In genomic region chr3:101497803-101498202, GRCh38 we compare ENCODE assay signal across 32 cellular contexts.
"Had no signal": no experiment of that assay in that cellular context is flagged by ENCODE, and none has a peak within 500 bp of the region (broad histone marks: within the 10 kb centered on the region; RNA-seq: fewer than 3 reads in every experiment).

No MANE protein-coding gene starts in this region.

- H3K9me3 ChIP-seq: left lung, lower lobe of right lung, pancreas, prostate gland, stomach, testis, thyroid gland, transverse colon, upper lobe of left lung, vagina had no signal

- H3K4me3 Mint-ChIP-seq: immature natural killer cell; naive B cell; nephron; neural crest cell; stimulated activated naive B cell treated with anti-CD40 and anti-IgM and Interleukin-4, amounts not matched to agents 10 μg/mL and 1 μg/mL and 100 μg/mL, for 72 hours had no signal

- H3K4me3 ChIP-seq: left lung, lower lobe of right lung, pancreas, prostate gland, skin epidermis, stomach, testis, thyroid gland, transverse colon, upper lobe of left lung, vagina had no signal

- H3K9me3 Mint-ChIP-seq: immature natural killer cell, nephron had no signal

- H3K27ac Mint-ChIP-seq: nephron; stimulated activated naive B cell treated with anti-CD40 and anti-IgM and Interleukin-4, amounts not matched to agents 10 μg/mL and 1 μg/mL and 100 μg/mL, for 72 hours had no signal

- H3K27ac ChIP-seq: left lung, lower lobe of right lung, pancreas, prostate gland, skin epidermis, stomach, testis, thyroid gland, transverse colon, upper lobe of left lung, vagina had no signal

- H3K4me1 Mint-ChIP-seq: nephron, neural crest cell had no signal

- H3K27me3 Mint-ChIP-seq: naive B cell; stimulated activated naive B cell treated with anti-CD40 and anti-IgM and Interleukin-4, amounts not matched to agents 10 μg/mL and 1 μg/mL and 100 μg/mL, for 72 hours had no signal

- DNase-seq: hypothalamus; immature natural killer cell; kidney; left colon; left lung; lower lobe of right lung; mammary epithelial cell; mesenchymal stem cell; naive B cell; nucleus accumbens; pancreas; posterior cingulate gyrus; retina; right cardiac atrium; stimulated activated CD4-positive, alpha-beta T cell treated with anti-CD3 and anti-CD28 coated beads, Interleukin-12 subunit alpha, Interleukin-12 subunit beta, amount 100 ng/mL, for 4 hours; stimulated activated CD4-positive, alpha-beta T cell treated with anti-CD3 and anti-CD28 coated beads, Interleukin-15, amount 100 ng/mL, for 24 hours; stimulated activated CD4-positive, alpha-beta T cell treated with anti-CD3 and anti-CD28 coated beads, Interleukin-2, amount 100 ng/mL, for 24 hours; stimulated activated CD4-positive, alpha-beta T cell treated with anti-CD3 and anti-CD28 coated beads, Interleukin-4, amount 100 ng/mL, for 1 hour; stimulated activated naive B cell treated with anti-CD40 and anti-IgM and Interleukin-4, amounts not matched to agents 10 μg/mL and 1 μg/mL and 100 μg/mL, for 72 hours; stimulated activated naive CD8-positive, alpha-beta T cell treated with anti-CD3 and anti-CD28 coated beads, Interleukin-15, Interleukin-2, amounts not matched to agents 100 U/mL and 50 U/mL, for 24 hours; stomach; testis; thyroid gland; transverse colon; upper lobe of left lung had no signal

- H3K27me3 ChIP-seq: left lung, pancreas, stomach, testis, thyroid gland, transverse colon, upper lobe of left lung, vagina had no signal

- FAIRE-seq: islet of Langerhans, kidney, pancreas had no signal

- H3K36me3 ChIP-seq: pancreas, prostate gland, thyroid gland, vagina had no signal

- ATAC-seq: left colon; left lung; lower lobe of right lung; pancreas; right cardiac atrium; sciatic nerve; stimulated activated naive B cell treated with anti-CD40 and anti-IgM and Interleukin-4, amounts not matched to agents 10 μg/mL and 1 μg/mL and 100 μg/mL, for 72 hours; stimulated activated naive CD8-positive, alpha-beta T cell treated with anti-CD3 and anti-CD28 coated beads, Interleukin-15, Interleukin-2, amounts not matched to agents 100 U/mL and 50 U/mL, for 24 hours had no signal

- H3K4me1 ChIP-seq: left lung, lower lobe of right lung, pancreas, prostate gland, stomach, testis, thyroid gland, transverse colon, upper lobe of left lung, vagina had no signal
